1 cellular context compared by ENCODE assay signal in genomic region chr6:167125950-167126349, GRCh38.
TF ChIP-seq lines count a peak whose summit lies in the region.

No MANE protein-coding gene starts in this region.

TF ChIP-seq in HepG2, 621 proteins besides CTCF, POLR2A, EP300 and RAD21:
- TF ChIP-seq MTF2 (CRISPR knock-in tag; IDR thresholded peaks at IDR 0.05; ENCODE audit: borderline replicate concordance) (no peak), FOXP1 (IDR thresholded peaks at IDR 0.05) (no peak), FOXP1 (CRISPR knock-in tag; IDR thresholded peaks at IDR 0.05) (no peak), ZFX (CRISPR knock-in tag; IDR thresholded peaks at IDR 0.05; ENCODE audit: low read depth) (no peak), SIX4 (CRISPR knock-in tag; IDR thresholded peaks at IDR 0.05) (no peak), FIP1L1 (IDR thresholded peaks at IDR 0.05; ENCODE audit: borderline replicate concordance, insufficient read depth, low read depth, low read length) (no peak), ZNF121 (CRISPR knock-in tag; IDR thresholded peaks at IDR 0.05) (peak; percentile 91), ZNF678 (CRISPR knock-in tag; IDR thresholded peaks at IDR 0.05) (no peak)
